ENCODE assay signal across 23 cellular contexts in the genomic region with DNA sequence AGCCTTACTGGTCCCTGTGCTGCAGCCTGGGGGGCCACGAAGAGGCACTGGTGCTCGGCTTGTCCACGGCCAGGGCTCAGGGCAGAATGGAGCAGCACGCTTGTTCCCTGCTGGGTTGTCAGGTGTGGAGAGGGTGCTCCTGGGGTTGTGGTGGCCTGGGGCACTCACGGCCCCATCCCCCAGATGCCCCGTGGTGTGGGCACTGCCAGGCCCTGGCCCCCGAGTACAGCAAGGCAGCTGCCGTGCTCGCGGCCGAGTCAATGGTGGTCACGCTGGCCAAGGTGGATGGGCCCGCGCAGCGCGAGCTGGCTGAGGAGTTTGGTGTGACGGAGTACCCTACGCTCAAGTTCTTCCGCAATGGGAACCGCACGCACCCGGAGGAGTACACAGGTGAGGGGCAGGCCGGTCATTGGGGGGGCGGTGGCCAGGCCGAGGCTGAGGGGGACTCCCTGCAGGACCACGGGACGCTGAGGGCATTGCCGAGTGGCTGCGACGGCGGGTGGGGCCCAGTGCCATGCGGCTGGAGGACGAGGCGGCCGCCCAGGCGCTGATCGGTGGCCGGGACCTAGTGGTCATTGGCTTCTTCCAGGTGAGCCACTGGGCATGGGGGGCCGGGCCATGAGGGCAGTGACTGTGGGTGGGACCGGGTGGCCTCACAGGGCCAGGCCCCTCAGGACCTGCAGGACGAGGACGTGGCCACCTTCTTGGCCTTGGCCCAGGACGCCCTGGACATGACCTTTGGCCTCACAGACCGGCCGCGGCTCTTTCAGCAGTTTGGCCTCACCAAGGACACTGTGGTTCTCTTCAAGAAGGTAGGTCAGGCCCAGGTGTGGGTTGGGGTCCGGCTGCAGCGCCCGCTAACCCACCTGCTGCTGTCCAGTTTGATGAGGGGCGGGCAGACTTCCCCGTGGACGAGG. TPM values are rescaled to one million over a fixed set of nuclear protein-coding genes. Genes with fewer than 3 reads are reported as not detected.
DNase-seq lines count a peak whose midpoint lies in the region; ATAC-seq and TF ChIP-seq lines count a peak whose summit lies in the region.
"Had no signal": no experiment of that assay in that cellular context is flagged by ENCODE, and none has a peak within 500 bp of the region (broad histone marks: within the 10 kb centered on the region; RNA-seq: fewer than 3 reads in every experiment).

No MANE protein-coding gene starts in this region.

- H2AFZ ChIP-seq in osteoblast (ENCODE audit: low read length): no peak overlapping the region
- H2AFZ ChIP-seq: GM23248 had no signal

- CTCF ChIA-PET in Panc1 (lab: Charles Lee): no interaction called here

- H3K4me3 ChIP-seq in BE2C (ENCODE audit: low read depth, low read length) (peak overlapping the region; percentile 54), Panc1 (ENCODE audit: low read depth in 2 of 2, low read length in 2 of 2) (no peak overlapping the region), osteoblast (ENCODE audit: insufficient read depth, low read length) (no peak overlapping the region), WERI-Rb-1 (ENCODE audit: low read depth, low read length) (no peak overlapping the region)
- H3K4me3 ChIP-seq: GM23248, HAP-1, SJCRH30 had no signal

- H3K4me1 ChIP-seq in BE2C (no peaks in the 10 kb centered on the region), Panc1 (ENCODE audit: control insufficient read depth, insufficient read depth, low read length) (peaks cover 2% of the 10 kb centered on the region), osteoblast (ENCODE audit: insufficient read depth, low read length) (no peaks in the 10 kb centered on the region)
- H3K4me1 ChIP-seq: SJCRH30 had no signal

- no peak for TF ChIP-seq CTCF in BE2C (IDR thresholded peaks at IDR 0.05; ENCODE audit: low read depth, low read length)
- TF ChIP-seq CTCF in Panc1 (IDR thresholded peaks at IDR 0.05): no peak
- TF ChIP-seq CTCF in osteoblast (IDR thresholded peaks at IDR 0.05; ENCODE audit: extremely low read depth, low read depth, low read length): no peak
- no peak for TF ChIP-seq CTCF in WERI-Rb-1 (IDR thresholded peaks at IDR 0.05; ENCODE audit: low read depth, low read length)

- 0 out of 2 replicates have a peak, but pooled peaks have one; percentile 1 for ATAC-seq in Panc1

- DNase-seq in BE2C: no peak
- DNase-seq in Panc1 (ENCODE audit: low read depth, low spot score): no peak
- peak; percentile 92 for DNase-seq in osteoblast (ENCODE audit: insufficient read length, low spot score, missing footprints)
- no peak for DNase-seq in stimulated activated CD4-positive, alpha-beta T cell treated with anti-CD3 and anti-CD28 coated beads, Interleukin-12 subunit alpha, Interleukin-12 subunit beta, amount 100 ng/mL, for 4 hours
- DNase-seq in WERI-Rb-1: no peak
- DNase-seq in LoVo (ENCODE audit: low spot score): no peak
- DNase-seq: 8988T; Calu3; CD8-positive, alpha-beta memory T cell; DMS153; GDM1; GM23248; IMR-90; NCI-H1694; NCI-H2081; NCI-H2171; NCI-H524 treated with DMSO at 0.1 percent for 48 hours; NCI-H82 had no signal

- in situ Hi-C loops in Panc1 (cut with HindIII; ENCODE audit: low pct_unique_long_range_greater_than_20kb, low sequenced_read_pairs): no loop called here

- H3K79me2 ChIP-seq in osteoblast (ENCODE audit: insufficient read depth, low read length): no peaks in the 10 kb centered on the region

- no peak overlapping the region for H3K4me2 ChIP-seq in osteoblast (ENCODE audit: insufficient read depth, low read length)

- H4K20me1 ChIP-seq in osteoblast (ENCODE audit: insufficient read depth, low read length): no peaks in the 10 kb centered on the region

- peaks cover 4% of the 10 kb centered on the region; the same call in 1 of the 2 replicates for H3K27me3 ChIP-seq in BE2C
- no peaks in the 10 kb centered on the region for H3K27me3 ChIP-seq in Panc1 (ENCODE audit: control insufficient read depth, insufficient read depth, low read length)
- peaks cover 13% of the 10 kb centered on the region for H3K27me3 ChIP-seq in osteoblast (ENCODE audit: insufficient read depth, low read length)
- no peaks in the 10 kb centered on the region for H3K27me3 ChIP-seq in WERI-Rb-1 (ENCODE audit: insufficient read depth, low read depth, severe bottlenecking)
- H3K27me3 ChIP-seq: SJCRH30 had no signal

- H3K36me3 ChIP-seq in BE2C: peaks cover 30% of the 10 kb centered on the region
- no peaks in the 10 kb centered on the region for H3K36me3 ChIP-seq in Panc1 (ENCODE audit: control insufficient read depth, insufficient read depth, low read length)
- no peaks in the 10 kb centered on the region for H3K36me3 ChIP-seq in osteoblast (ENCODE audit: insufficient read depth, low read length)
- peaks cover 16% of the 10 kb centered on the region for H3K36me3 ChIP-seq in WERI-Rb-1

- POLR2A ChIA-PET in Panc1 (lab: Charles Lee): no interaction called here

- BruUV-seq in Panc1 (replicated peaks; lab: Mats Ljungman, UMichigan): no TSS peak

- H3K9me3 ChIP-seq in BE2C: no peaks in the 10 kb centered on the region
- no peaks in the 10 kb centered on the region for H3K9me3 ChIP-seq in Panc1 (ENCODE audit: control insufficient read depth, insufficient read depth, low read depth, low read length)
- no peaks in the 10 kb centered on the region for H3K9me3 ChIP-seq in osteoblast (ENCODE audit: low read depth, low read length)
- no peaks in the 10 kb centered on the region for H3K9me3 ChIP-seq in WERI-Rb-1 (ENCODE audit: severe bottlenecking)
- H3K9me3 ChIP-seq: HAP-1 had no signal

- intact Hi-C loops in Panc1 (cut with micrococcal nuclease; ENCODE audit: unreplicated experiment): no loop called here

- H3K27ac ChIP-seq in Panc1 (ENCODE audit: low read length) (no peak overlapping the region), osteoblast (ENCODE audit: low read depth, low read length) (no peak overlapping the region), WERI-Rb-1 (no peak overlapping the region)
- H3K27ac ChIP-seq: C4-2B, GM23248, SJCRH30 had no signal

RNA-seq across cellular contexts. Expression of a gene that starts 1.5 kb away (rescaled TPM):
- polyA plus RNA-seq in BE2C (2012; ENCODE audit: insufficient read depth, insufficient read length, low read depth): 30.9 TPM
- total RNA-seq in Panc1 (2021; ENCODE audit: unreplicated experiment) (1.1 TPM), osteoblast (not detected in 2 replicates)
- 3.2 TPM for polyA plus RNA-seq in Panc1 (2012; ENCODE audit: insufficient read length)
- total RNA-seq: Calu3; CD8-positive, alpha-beta memory T cell; GM23248; IMR-90; OCI-LY7 had no signal
- polyA plus RNA-seq: CD8-positive, alpha-beta memory T cell; GM23248 had no signal

RNA-seq across cellular contexts. Expression of a gene that starts 4.1 kb away (rescaled TPM):
- polyA plus RNA-seq in BE2C (2012; ENCODE audit: insufficient read depth, insufficient read length, low read depth): 25.3 TPM
- total RNA-seq in Panc1 (2021; ENCODE audit: unreplicated experiment): 2.4 TPM
- polyA plus RNA-seq in Panc1 (2012; ENCODE audit: insufficient read length): 8.3 TPM
- total RNA-seq in osteoblast: not detected in 2 replicates
- total RNA-seq: Calu3; CD8-positive, alpha-beta memory T cell; M059J; OCI-LY7; SJCRH30 had no signal
- polyA plus RNA-seq: CD8-positive, alpha-beta memory T cell had no signal

RNA-seq across cellular contexts. Expression of a gene that starts 8.7 kb away (rescaled TPM):
- 29.9 TPM for polyA plus RNA-seq in BE2C (2012; ENCODE audit: insufficient read depth, insufficient read length, low read depth)
- 10.2 TPM for total RNA-seq in Panc1 (2021; ENCODE audit: unreplicated experiment)
- polyA plus RNA-seq in Panc1 (2012; ENCODE audit: insufficient read length): 25.0 TPM
- 0.36 and 0.59 TPM in 2 replicates for total RNA-seq in osteoblast
- total RNA-seq: M059J, OCI-LY7, SJCRH30 had no signal
- polyA plus RNA-seq: CD8-positive, alpha-beta memory T cell had no signal

RNA-seq across cellular contexts. Expression of a gene that starts 49.8 kb away (rescaled TPM):
- 92.3 TPM for polyA plus RNA-seq in BE2C (2012; ENCODE audit: insufficient read depth, insufficient read length, low read depth)
- total RNA-seq in Panc1 (2021; ENCODE audit: unreplicated experiment) (121 TPM), osteoblast (86.0 and 113 TPM in 2 replicates)
- polyA plus RNA-seq in Panc1 (2012; ENCODE audit: insufficient read length): 191 TPM

RNA-seq across cellular contexts. Expression of a gene that starts 55.2 kb away (rescaled TPM):
- 147 TPM for polyA plus RNA-seq in BE2C (2012; ENCODE audit: insufficient read depth, insufficient read length, low read depth)
- total RNA-seq in Panc1 (2021; ENCODE audit: unreplicated experiment) (75.3 TPM), osteoblast (44.8 and 46.0 TPM in 2 replicates)
- polyA plus RNA-seq in Panc1 (2012; ENCODE audit: insufficient read length): 68.7 TPM
